21 cellular contexts compared by ENCODE assay signal in the genomic region with DNA sequence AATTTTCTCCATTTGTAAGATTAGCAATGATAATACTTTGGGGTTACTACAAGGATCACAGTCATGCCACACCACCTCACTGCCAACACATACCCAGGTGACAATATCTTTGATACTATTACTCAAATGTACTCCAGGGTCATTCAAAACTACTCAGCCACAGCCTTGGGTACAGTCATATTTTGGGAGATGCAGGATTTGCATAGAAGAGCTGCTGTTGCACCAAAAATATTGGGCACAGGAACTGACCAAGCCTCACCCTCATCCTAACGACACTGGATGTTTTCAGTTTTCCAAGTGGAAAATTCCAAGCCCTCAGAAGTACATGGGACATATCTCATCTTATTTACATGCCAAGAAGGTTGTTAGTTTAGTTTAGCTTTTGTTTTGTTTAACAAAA.
DNase-seq lines count a peak whose midpoint lies in the region; ATAC-seq and TF ChIP-seq lines count a peak whose summit lies in the region.
"Had no signal": no experiment of that assay in that cellular context is flagged by ENCODE, and none has a peak within 500 bp of the region (broad histone marks: within the 10 kb centered on the region; RNA-seq: fewer than 3 reads in every experiment).

No MANE protein-coding gene starts in this region.

- no peaks in the 10 kb centered on the region for H3K27me3 ChIP-seq in A673 (replicated peaks; ENCODE audit: insufficient read depth, low read depth, low read length, poor library complexity)
- H3K27me3 ChIP-seq in neural progenitor cell = no peaks in the 10 kb centered on the region
- H3K27me3 ChIP-seq: esophagus squamous epithelium had no signal

- no peaks in the 10 kb centered on the region for H4K20me1 ChIP-seq in neural progenitor cell (ENCODE audit: low read depth)

- ATAC-seq in HG03159 (IDR thresholded peaks at IDR 0.05; ENCODE audit: unreplicated experiment) (peak; percentile 32), HG02973 (IDR thresholded peaks at IDR 0.05; ENCODE audit: unreplicated experiment) (no peak), HG03135 (IDR thresholded peaks at IDR 0.05; ENCODE audit: unreplicated experiment) (no peak)

- TF ChIP-seq CTCF in A673 (conservative IDR thresholded peaks at IDR 0.05; ENCODE audit: low read depth, low read length) (no peak), coronary artery (IDR thresholded peaks at IDR 0.05) (no peak), neural progenitor cell (IDR thresholded peaks at IDR 0.05) (no peak), MCF 10A (IDR thresholded peaks at IDR 0.05; ENCODE audit: unreplicated experiment) (no peak)

- no peaks in the 10 kb centered on the region for H3K36me3 ChIP-seq in A673 (ENCODE audit: insufficient read depth, low read length, poor library complexity, severe bottlenecking)
- no peaks in the 10 kb centered on the region for H3K36me3 ChIP-seq in neural progenitor cell
- H3K36me3 ChIP-seq: esophagus squamous epithelium had no signal

- H3K4me1 ChIP-seq in A673 (ENCODE audit: insufficient read depth, low read length, poor library complexity, severe bottlenecking) (peaks cover 32% of the 10 kb centered on the region), neural progenitor cell (peaks cover 19% of the 10 kb centered on the region)
- H3K4me1 ChIP-seq: esophagus squamous epithelium, parathyroid adenoma had no signal

- H3K27ac ChIP-seq in A673 (ENCODE audit: low read depth, low read length, poor library complexity, severe bottlenecking) = peak overlapping the region; percentile 34
- peak overlapping the region in 1 of 2 donors; percentile 15 for H3K27ac ChIP-seq in coronary artery
- no peak overlapping the region for H3K27ac ChIP-seq in neural progenitor cell
- H3K27ac ChIP-seq: parathyroid adenoma, skin epidermis had no signal

- H3F3A ChIP-seq in neural progenitor cell (ENCODE audit: low read depth) = peaks cover 4% of the 10 kb centered on the region

- CTCF ChIA-PET in A673 (lab: Charles Lee) = no interaction called here
- CTCF ChIA-PET in MCF 10A (lab: Yijun Ruan, JAX) = interaction anchor here (1.4 kb wide), 1 partner anchor 64 kb away, joined by 3 read pairs; no protein-coding TSS in a partner anchor

- no peak overlapping the region for H3K9ac ChIP-seq in neural progenitor cell
- H3K9ac ChIP-seq: parathyroid adenoma had no signal

- no peaks in the 10 kb centered on the region for H3K27me3 Mint-ChIP-seq in neural progenitor cell (ENCODE audit: insufficient read depth, low read depth)
- H3K27me3 Mint-ChIP-seq in MCF 10A (ENCODE audit: insufficient read depth, unreplicated experiment) = no peaks in the 10 kb centered on the region
- H3K27me3 Mint-ChIP-seq: central memory CD8-positive, alpha-beta T cell had no signal

- H3K36me3 Mint-ChIP-seq in neural progenitor cell = no peaks in the 10 kb centered on the region
- H3K36me3 Mint-ChIP-seq in MCF 10A (ENCODE audit: insufficient read depth, unreplicated experiment) = no peaks in the 10 kb centered on the region

- no peaks in the 10 kb centered on the region for H3K9me3 ChIP-seq in A673 (ENCODE audit: low read depth, low read length, poor library complexity, severe bottlenecking)
- H3K9me3 ChIP-seq in neural progenitor cell (ENCODE audit: low read depth) = no peaks in the 10 kb centered on the region
- H3K9me3 ChIP-seq: esophagus squamous epithelium had no signal

- H3K27ac Mint-ChIP-seq in neural progenitor cell (peak overlapping the region; percentile 44), MCF 10A (ENCODE audit: low read depth, unreplicated experiment) (no peak overlapping the region)

- POLR2A ChIA-PET in A673 (lab: Charles Lee; ENCODE audit: low non-redundant PET) = interaction anchor here (0.5 kb wide), 1 partner anchor 31 kb away, joined by 9 read pairs; no protein-coding TSS in a partner anchor
- POLR2A ChIA-PET in MCF 10A (lab: Yijun Ruan, JAX) = no interaction called here

- peak overlapping the region; percentile 33 for H3K4me2 ChIP-seq in neural progenitor cell

- H3K4me1 Mint-ChIP-seq in neural progenitor cell (peaks cover 18% of the 10 kb centered on the region), MCF 10A (ENCODE audit: insufficient read depth, unreplicated experiment) (no peaks in the 10 kb centered on the region)
- H3K4me1 Mint-ChIP-seq: central memory CD8-positive, alpha-beta T cell had no signal

- no peaks in the 10 kb centered on the region for H3K79me2 ChIP-seq in neural progenitor cell (ENCODE audit: low read depth)
- H3K79me2 ChIP-seq: parathyroid adenoma had no signal

- intact Hi-C loops in A673 (cut with micrococcal nuclease; ENCODE audit: unreplicated experiment) = no loop called here
- intact Hi-C loops in MCF 10A (cut with micrococcal nuclease) = no loop called here

- DNase-seq in A673 (ENCODE audit: low spot score) (no peak), coronary artery (ENCODE audit: low spot score) (no peak), neural progenitor cell (ENCODE audit: low spot score) (no peak), MCF 10A (ENCODE audit: unreplicated experiment) (no peak), NCI-H2171 treated with DMSO at 0.1 percent for 48 hours (lab: John Stamatoyannopoulos, UW) (no peak)
- DNase-seq: activated CD4-positive, CD25-positive, alpha-beta regulatory T cell; activated effector memory CD4-positive, alpha-beta T cell treated with Interleukin-2 at 50 U/mL for 16 hours; amniotic stem cell; effector CD8-positive, alpha-beta T cell; esophagus squamous epithelium; NCI-H1105; NCI-H2107; NCI-H524 treated with DMSO at 0.1 percent for 48 hours; OCI-M1; stimulated activated CD4-positive, alpha-beta T cell treated with anti-CD3 and anti-CD28 coated beads, Interleukin-4, amount 100 ng/mL, for 4 hours had no signal

- H3K4me3 Mint-ChIP-seq in neural progenitor cell = no peak overlapping the region
- no peak overlapping the region for H3K4me3 Mint-ChIP-seq in MCF 10A (ENCODE audit: unreplicated experiment)
- H3K4me3 Mint-ChIP-seq: central memory CD8-positive, alpha-beta T cell had no signal

- H3K9me3 Mint-ChIP-seq in neural progenitor cell (peaks cover 2% of the 10 kb centered on the region), MCF 10A (ENCODE audit: unreplicated experiment) (no peaks in the 10 kb centered on the region)
- H3K9me3 Mint-ChIP-seq: central memory CD8-positive, alpha-beta T cell had no signal

- TSS peak; percentile 90 for BruUV-seq in A673 (replicated peaks; lab: Mats Ljungman, UMichigan)
- no TSS peak for BruUV-seq in MCF 10A (replicated peaks; lab: Mats Ljungman, UMichigan)

- peak overlapping the region; percentile 19 for H2AFZ ChIP-seq in neural progenitor cell (replicated peaks)
- H2AFZ ChIP-seq: parathyroid adenoma had no signal

- no peak overlapping the region for H3K4me3 ChIP-seq in A673 (ENCODE audit: low read depth, low read length, poor library complexity, severe bottlenecking)
- H3K4me3 ChIP-seq in coronary artery = peak overlapping the region; percentile 47
- H3K4me3 ChIP-seq in neural progenitor cell = no peak overlapping the region
- H3K4me3 ChIP-seq: esophagus squamous epithelium, skin epidermis had no signal
